In the genomic region with DNA sequence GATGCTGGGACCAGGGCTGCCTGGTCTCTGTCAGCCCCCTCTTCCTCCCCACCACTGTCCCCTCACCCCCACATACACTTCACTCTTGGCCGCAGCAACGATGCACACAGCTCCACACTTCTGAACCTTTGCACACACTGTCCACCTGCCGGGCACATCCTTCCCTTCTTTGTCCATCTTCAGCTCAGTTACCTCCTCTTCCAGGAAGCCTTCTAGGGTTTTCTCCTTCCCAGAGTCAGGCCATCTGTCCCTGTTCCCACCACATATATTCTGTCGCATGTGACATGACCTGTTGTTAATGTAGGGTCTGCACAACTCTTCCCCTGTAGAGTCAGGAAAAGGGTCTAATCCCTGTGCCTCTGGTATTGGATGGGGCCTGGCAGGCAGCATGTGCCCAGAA, we compare ENCODE assay signal across 28 cellular contexts.
"Had no signal": no experiment of that assay in that cellular context is flagged by ENCODE, and none has a peak within 500 bp of the region (broad histone marks: within the 10 kb centered on the region; RNA-seq: fewer than 3 reads in every experiment).

No MANE protein-coding gene starts in this region.

- H3K27ac ChIP-seq: left lung, pancreas, prostate gland, skin epidermis, stomach, testis, thyroid gland, transverse colon, upper lobe of left lung had no signal

- H3K27me3 ChIP-seq: left lung, pancreas, testis, thyroid gland, upper lobe of left lung had no signal

- H3K4me3 Mint-ChIP-seq: mesothelial cell of epicardium; naive B cell; natural killer cell; nephron progenitor cell; stimulated activated naive B cell treated with anti-CD40 and anti-IgM and Interleukin-4, amounts not matched to agents 10 μg/mL and 1 μg/mL and 100 μg/mL, for 72 hours had no signal

- DNase-seq: hippocampal formation; left colon; mesendoderm; naive B cell; natural killer cell; nephron progenitor cell; nucleus accumbens; posterior cingulate gyrus; retina; stimulated activated CD4-positive, alpha-beta T cell treated with anti-CD3 and anti-CD28 coated beads, Interleukin-12 subunit alpha, Interleukin-12 subunit beta, amount 100 ng/mL, for 4 hours; stimulated activated CD4-positive, alpha-beta T cell treated with anti-CD3 and anti-CD28 coated beads, Interleukin-15, amount 100 ng/mL, for 24 hours; stimulated activated CD4-positive, alpha-beta T cell treated with anti-CD3 and anti-CD28 coated beads, Interleukin-2, amount 100 ng/mL, for 24 hours; stimulated activated CD4-positive, alpha-beta T cell treated with anti-CD3 and anti-CD28 coated beads, Interleukin-4, amount 100 ng/mL, for 1 hour; stimulated activated naive B cell treated with anti-CD40 and anti-IgM and Interleukin-4, amounts not matched to agents 10 μg/mL and 1 μg/mL and 100 μg/mL, for 72 hours; stimulated activated naive CD8-positive, alpha-beta T cell treated with anti-CD3 and anti-CD28 coated beads, Interleukin-15, Interleukin-2, amounts not matched to agents 100 U/mL and 50 U/mL, for 24 hours; stomach; testis; thyroid gland; transverse colon; upper lobe of left lung had no signal

- H3K9me3 ChIP-seq: pancreas, prostate gland, testis, thyroid gland, transverse colon had no signal

- H3K27ac Mint-ChIP-seq: mesothelial cell of epicardium; naive B cell; natural killer cell; nephron progenitor cell; stimulated activated naive B cell treated with anti-CD40 and anti-IgM and Interleukin-4, amounts not matched to agents 10 μg/mL and 1 μg/mL and 100 μg/mL, for 72 hours had no signal

- H3K36me3 ChIP-seq: left lung, pancreas, prostate gland, stomach, thyroid gland, transverse colon, upper lobe of left lung had no signal

- H3K36me3 Mint-ChIP-seq: mesothelial cell of epicardium; natural killer cell; stimulated activated naive B cell treated with anti-CD40 and anti-IgM and Interleukin-4, amounts not matched to agents 10 μg/mL and 1 μg/mL and 100 μg/mL, for 72 hours had no signal

- H3K4me1 ChIP-seq: left lung, pancreas, prostate gland, stomach, testis, transverse colon had no signal

- H3K9me3 Mint-ChIP-seq: natural killer cell had no signal

- H3K4me1 Mint-ChIP-seq: mesothelial cell of epicardium, naive B cell, natural killer cell had no signal

- ATAC-seq: left colon; left lung; natural killer cell; pancreas; right cardiac atrium; sciatic nerve; stimulated activated naive B cell treated with anti-CD40 and anti-IgM and Interleukin-4, amounts not matched to agents 10 μg/mL and 1 μg/mL and 100 μg/mL, for 72 hours; stimulated activated naive CD8-positive, alpha-beta T cell treated with anti-CD3 and anti-CD28 coated beads, Interleukin-15, Interleukin-2, amounts not matched to agents 100 U/mL and 50 U/mL, for 24 hours had no signal

- H3K4me3 ChIP-seq: left lung, lung, pancreas, prostate gland, skin epidermis, stomach, testis, thyroid gland, transverse colon, upper lobe of left lung had no signal
